In genomic region chr13:25719666-25720065, GRCh38 we compare ENCODE assay signal across 29 cellular contexts.
DNase-seq lines count a peak whose midpoint lies in the region; ATAC-seq and TF ChIP-seq lines count a peak whose summit lies in the region.
"Had no signal": no experiment of that assay in that cellular context is flagged by ENCODE, and none has a peak within 500 bp of the region (broad histone marks: within the 10 kb centered on the region; RNA-seq: fewer than 3 reads in every experiment).

No MANE protein-coding gene starts in this region.

- H3K27ac ChIP-seq in upper lobe of right lung: no peak overlapping the region
- H3K27ac ChIP-seq: 22Rv1; A549; BLaER1; BLaER1 treated with 17β-estradiol and CSF1 and Interleukin-3, amounts not matched to agents 10 nM and 100 nM; C4-2B had no signal

- no peaks in the 10 kb centered on the region for H3K27me3 ChIP-seq in upper lobe of right lung
- H3K27me3 ChIP-seq: BE2C; BLaER1; BLaER1 treated with 17β-estradiol and CSF1 and Interleukin-3, amounts not matched to agents 10 nM and 100 nM had no signal

- H3K4me1 ChIP-seq in upper lobe of right lung: no peaks in the 10 kb centered on the region
- H3K4me1 ChIP-seq: A549, BE2C, Caco-2 had no signal

- no peaks in the 10 kb centered on the region for H3K36me3 ChIP-seq in upper lobe of right lung
- H3K36me3 ChIP-seq: BE2C; BLaER1; BLaER1 treated with 17β-estradiol and CSF1 and Interleukin-3, amounts not matched to agents 10 nM and 100 nM had no signal

- no peak overlapping the region for H3K4me3 ChIP-seq in upper lobe of right lung
- H3K4me3 ChIP-seq: A549; BLaER1; BLaER1 treated with 17β-estradiol and CSF1 and Interleukin-3, amounts not matched to agents 10 nM and 100 nM had no signal

- intact Hi-C loops in upper lobe of right lung (cut with DNase I): no loop called here

- DNase-seq in SK-N-DZ (ENCODE audit: low spot score) (peak; percentile 14), upper lobe of right lung (no peak), NCI-H1048 (lab: John Stamatoyannopoulos, UW) (no peak)
- DNase-seq: 8988T; ACHN; AML-193; BE2C; C1 segment of cervical spinal cord; Caco-2; Calu3; CD4-positive, alpha-beta memory T cell; CD4-positive, alpha-beta T cell; CD4-positive, CD25-positive, alpha-beta regulatory T cell; CD8-positive, alpha-beta memory T cell; CD8-positive, alpha-beta T cell; COR-L47; DMS 273 treated with DMSO at 0.1 percent for 48 hours; DMS153; DMS53; DMS79; DMS79 treated with DMSO at 0.1 percent for 48 hours; DND-41; EL had no signal

- peak; percentile 29 for ATAC-seq in upper lobe of right lung
- ATAC-seq in GM21717 (IDR thresholded peaks at IDR 0.05; ENCODE audit: unreplicated experiment): no peak
- ATAC-seq: A549; CD8-positive, alpha-beta T cell had no signal

- no peaks in the 10 kb centered on the region for H3K9me3 ChIP-seq in upper lobe of right lung
- H3K9me3 ChIP-seq: A549, BE2C, Caco-2 had no signal

- TF ChIP-seq CTCF in upper lobe of right lung (IDR thresholded peaks at IDR 0.05): no peak
